In genomic region chr21:20249401-20249800, GRCh38 we compare ENCODE assay signal across 6 cellular contexts.
"Had no signal": no experiment of that assay in that cellular context is flagged by ENCODE, and none has a peak within 500 bp of the region (broad histone marks: within the 10 kb centered on the region; RNA-seq: fewer than 3 reads in every experiment).

No MANE protein-coding gene starts in this region.

- H3K4me3 ChIP-seq: GM23248 had no signal

- H3K27ac Mint-ChIP-seq: H9 had no signal

- H2AFZ ChIP-seq: GM23248 had no signal

- H3K9ac ChIP-seq: GM23248, KMS-11 had no signal

- H3K4me3 Mint-ChIP-seq: H9 had no signal

- DNase-seq: GM23248, H9, HCEC 1CT, IMR-90, KBM-7 had no signal

- H3K4me2 ChIP-seq: KMS-11 had no signal

- H3K27ac ChIP-seq: GM23248, KMS-11 had no signal
